ENCODE assay signal across 26 cellular contexts in the genomic region with DNA sequence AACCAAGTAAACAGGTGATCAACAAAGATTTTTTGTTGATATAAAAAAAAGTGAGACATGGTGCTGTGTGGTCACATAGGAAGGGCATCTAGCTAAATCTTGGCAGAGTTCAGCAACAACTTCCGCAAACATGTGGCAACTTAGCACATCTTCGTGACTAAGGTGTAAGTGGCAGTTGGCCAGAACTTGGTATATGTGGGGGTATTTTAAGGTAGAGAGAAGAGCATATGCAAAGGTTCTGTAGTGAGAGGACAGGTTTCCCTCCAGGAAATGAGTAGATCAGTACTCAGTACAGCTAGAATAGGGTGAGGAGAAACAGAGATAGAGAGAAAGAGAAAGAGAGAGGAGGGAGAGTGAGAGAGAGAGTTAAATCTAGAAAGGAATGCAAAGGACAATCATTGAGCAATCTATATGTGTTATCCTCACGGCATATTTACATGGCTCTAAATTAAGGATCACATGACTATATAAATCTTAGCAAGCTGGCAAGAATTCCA.
DNase-seq lines count a peak whose midpoint lies in the region; ATAC-seq, FAIRE-seq and TF ChIP-seq lines count a peak whose summit lies in the region.
"Had no signal": no experiment of that assay in that cellular context is flagged by ENCODE, and none has a peak within 500 bp of the region (broad histone marks: within the 10 kb centered on the region; RNA-seq: fewer than 3 reads in every experiment).

No MANE protein-coding gene starts in this region.

- H3K9me3 ChIP-seq in K562 (replicated peaks; ENCODE audit: control insufficient read depth, insufficient read depth, low read depth, low read length) (no peaks in the 10 kb centered on the region), keratinocyte (ENCODE audit: control insufficient read depth, low read depth, low read length) (no peaks in the 10 kb centered on the region), T-helper 17 cell (ENCODE audit: control insufficient read depth, low read length, poor library complexity, severe bottlenecking) (no peaks in the 10 kb centered on the region)
- H3K9me3 ChIP-seq: gastroesophageal sphincter, thoracic aorta had no signal

- TF ChIP-seq POLR2A in K562 (conservative IDR thresholded peaks at IDR 0.05), result no peak

- H3K9ac ChIP-seq in K562 (ENCODE audit: insufficient read depth in 1 of 2, low read depth in 2 of 2, low read length in 2 of 2) (no peak overlapping the region), keratinocyte (ENCODE audit: control insufficient read depth, extremely low read depth, insufficient read depth, low read length) (no peak overlapping the region)

- in situ Hi-C loops in K562 (cut with MboI), result no loop called here

- peak; percentile 91 for FAIRE-seq in G401.6 (lab: Jason Lieb, UNC)
- FAIRE-seq in K562 (lab: Jason Lieb, UNC), result no peak
- FAIRE-seq in keratinocyte (lab: Jason Lieb, UNC), result peak; percentile 100
- FAIRE-seq: GM12878, HepG2, TTC549 had no signal

- H3K4me3 ChIP-seq in K562 (no peak overlapping the region), keratinocyte (ENCODE audit: control insufficient read depth in 2 of 3, extremely low read depth in 1 of 3, insufficient read depth in 2 of 3, low read depth in 1 of 3, low read length in 3 of 3) (no peak overlapping the region)
- H3K4me3 ChIP-seq: gastroesophageal sphincter, GM12878, thoracic aorta had no signal

- no peak for ATAC-seq in K562
- no peak for ATAC-seq in T-helper 17 cell
- ATAC-seq: CD8-positive, alpha-beta T cell; gastroesophageal sphincter; GM12878; HepG2 had no signal

- DNase-seq in HT-29 (ENCODE audit: low spot score) (peak; percentile 74), K562 (ENCODE audit: extremely low read depth in 1 of 4, low spot score in 3 of 4) (no peak), keratinocyte (ENCODE audit: low read depth, low spot score) (no peak), C1 segment of cervical spinal cord (lab: John Stamatoyannopoulos, UW) (no peak), NCI-H1436 (lab: John Stamatoyannopoulos, UW) (no peak), T-helper 17 cell (no peak), GM03348 (ENCODE audit: low spot score) (no peak)
- DNase-seq: activated T-cell treated with anti-CD3 and anti-CD28 coated beads, Interleukin-2, amount 50 U/mL, for 1 hour; amygdala; CD8-positive, alpha-beta T cell; cerebellar nuclear complex; DMS53; effector CD4-positive, alpha-beta T cell; NCI-H146; NCI-H2171; NCI-H526; retina; SHP77; stimulated activated CD4-positive, alpha-beta T cell treated with anti-CD3 and anti-CD28 coated beads, Interleukin-4, amount 100 ng/mL, for 1 hour; stimulated activated naive CD4-positive, alpha-beta T cell had no signal

- H3K27me3 ChIP-seq in K562 (ENCODE audit: control insufficient read depth in 2 of 2, insufficient read depth in 2 of 2, low read length in 2 of 2) (no peaks in the 10 kb centered on the region), keratinocyte (ENCODE audit: control insufficient read depth, extremely low read depth, insufficient read depth, low read length) (no peaks in the 10 kb centered on the region)

- H3K27me3 Mint-ChIP-seq in T-helper 17 cell, result peaks cover 12% of the 10 kb centered on the region

- no peak overlapping the region for H3K4me3 Mint-ChIP-seq in T-helper 17 cell
- H3K4me3 Mint-ChIP-seq: CD8-positive, alpha-beta T cell had no signal

- H3K27ac Mint-ChIP-seq in T-helper 17 cell, result no peak overlapping the region
- H3K27ac Mint-ChIP-seq: CD8-positive, alpha-beta T cell had no signal

- no peaks in the 10 kb centered on the region for H3K79me2 ChIP-seq in K562 (ENCODE audit: control insufficient read depth, insufficient read depth, low read length)
- no peaks in the 10 kb centered on the region for H3K79me2 ChIP-seq in keratinocyte (ENCODE audit: control insufficient read depth, insufficient read depth, low read length)

- dilution Hi-C loops in keratinocyte (cut with MboI; ENCODE audit: extremely low pct_ligation_motif_present, low sequenced_read_pairs), result no loop called here

- TF ChIP-seq RAD21 in K562 (CRISPR knock-in tag; conservative IDR thresholded peaks at IDR 0.05 in 1 of 2, IDR thresholded peaks at IDR 0.05 in 1 of 2), result no peak

- no peaks in the 10 kb centered on the region for H3K36me3 Mint-ChIP-seq in T-helper 17 cell (ENCODE audit: low read depth)
- H3K36me3 Mint-ChIP-seq: CD8-positive, alpha-beta T cell had no signal

- intact Hi-C loops in K562 (cut with micrococcal nuclease), result no loop called here

- no peak for TF ChIP-seq CTCF in K562 (IDR thresholded peaks at IDR 0.05 in 2 of 3, conservative IDR thresholded peaks at IDR 0.05 in 1 of 3; ENCODE audit: insufficient read depth in 2 of 3, low read depth in 1 of 3, low read length in 3 of 3)
- no peak for TF ChIP-seq CTCF in keratinocyte (optimal IDR thresholded peaks at IDR 0.05 in 1 of 3, IDR thresholded peaks at IDR 0.05 in 1 of 3, conservative IDR thresholded peaks at IDR 0.05 in 1 of 3; ENCODE audit: extremely low read depth in 1 of 3, insufficient read depth in 2 of 3, low read length in 3 of 3)

- H3K4me1 ChIP-seq in K562 (replicated peaks in 1 of 2; ENCODE audit: control insufficient read depth in 2 of 2, insufficient read depth in 2 of 2, low read length in 2 of 2) (peaks cover 0 to 7% of the 10 kb centered on the region in 2 experiments; a peak in 1 of 5 replicates), keratinocyte (ENCODE audit: control insufficient read depth, extremely low read depth, insufficient read depth, low read length) (peaks cover 28% of the 10 kb centered on the region)
- H3K4me1 ChIP-seq: gastroesophageal sphincter had no signal

- TF ChIP-seq EP300 in K562 (IDR thresholded peaks at IDR 0.05; ENCODE audit: low read length), result no peak

- no peaks in the 10 kb centered on the region for H3K9me1 ChIP-seq in K562 (ENCODE audit: control insufficient read depth, insufficient read depth, low read length)
- no peaks in the 10 kb centered on the region for H3K9me1 ChIP-seq in keratinocyte (ENCODE audit: control insufficient read depth, extremely low read depth, insufficient read depth, low read length)

- no peaks in the 10 kb centered on the region for H3K36me3 ChIP-seq in K562 (ENCODE audit: control insufficient read depth, insufficient read depth, low read length)
- no peaks in the 10 kb centered on the region for H3K36me3 ChIP-seq in keratinocyte (ENCODE audit: control insufficient read depth in 2 of 2, extremely low read depth in 1 of 2, insufficient read depth in 2 of 2, low read length in 2 of 2)
- H3K36me3 ChIP-seq: gastroesophageal sphincter, thoracic aorta had no signal

- no TSS peak for BruUV-seq in K562 (replicated peaks; lab: Mats Ljungman, UMichigan)

- POLR2A ChIA-PET in K562 (lab: Yijun Ruan, JAX), result no interaction called here

- H4K20me1 ChIP-seq in K562 (replicated peaks; ENCODE audit: control insufficient read depth, insufficient read depth, low read length), result no peaks in the 10 kb centered on the region
- H4K20me1 ChIP-seq in keratinocyte (ENCODE audit: control insufficient read depth, extremely low read depth, insufficient read depth, low read length), result no peaks in the 10 kb centered on the region

- no peak overlapping the region for H2AFZ ChIP-seq in K562 (ENCODE audit: low read depth, low read length)
- no peak overlapping the region for H2AFZ ChIP-seq in keratinocyte (ENCODE audit: control insufficient read depth, low read length)

- H3K4me2 ChIP-seq in K562 (ENCODE audit: insufficient read depth, low read length), result no peak overlapping the region
- peak overlapping the region; percentile 17 for H3K4me2 ChIP-seq in keratinocyte (ENCODE audit: control insufficient read depth, extremely low read depth, insufficient read depth, low read depth, low read length)

- CTCF ChIA-PET in K562 (lab: Yijun Ruan, JAX; ENCODE audit: low intra/inter-chr PET ratio), result no interaction called here

- no peaks in the 10 kb centered on the region for H3K4me1 Mint-ChIP-seq in T-helper 17 cell

- WGBS in K562 (ENCODE audit: insufficient coverage, low coverage, missing lambda C conversion rate), result 26% methylated on average over 2 of the region's 3 CpGs

- H3K27ac ChIP-seq in K562 (ENCODE audit: extremely low read depth, low read depth, low read length) (no peak overlapping the region), keratinocyte (ENCODE audit: control insufficient read depth, insufficient read depth, low read length) (peak overlapping the region; percentile 62)
- H3K27ac ChIP-seq: gastroesophageal sphincter, thoracic aorta had no signal

TF ChIP-seq in K562, 482 proteins besides CTCF, POLR2A, EP300 and RAD21:
- TF ChIP-seq ZNF311 (CRISPR knock-in tag; IDR thresholded peaks at IDR 0.05) (no peak), TFE3 (CRISPR knock-in tag; IDR thresholded peaks at IDR 0.05) (peak; percentile 36; the same call in 1 of the 2 replicates)
